ENCODE assay signal across 8 cellular contexts in the genomic region with DNA sequence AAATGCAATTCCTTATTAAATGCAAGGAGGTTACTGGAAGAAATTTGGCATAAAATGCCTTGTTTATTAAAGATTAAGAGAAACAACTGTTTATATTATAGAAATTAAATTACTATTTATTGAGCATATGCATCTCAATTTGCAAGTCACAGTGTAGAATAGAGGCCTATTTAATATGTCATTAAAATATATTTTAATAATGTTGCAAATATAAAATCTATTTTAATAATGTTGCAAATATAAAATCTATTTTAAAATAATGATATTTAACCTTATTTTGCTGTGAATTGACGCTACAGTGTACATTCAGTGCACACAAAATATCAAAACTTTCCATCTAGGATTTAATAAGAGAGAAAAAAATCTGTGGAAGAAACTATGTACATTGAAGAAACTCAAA.
"Had no signal": no experiment of that assay in that cellular context is flagged by ENCODE, and none has a peak within 500 bp of the region (broad histone marks: within the 10 kb centered on the region; RNA-seq: fewer than 3 reads in every experiment).

No MANE protein-coding gene starts in this region.

- H3K27ac Mint-ChIP-seq: IgD-negative memory B cell had no signal

- DNase-seq: IMR-90, KBM-7, KG1 had no signal

- FAIRE-seq: HepG2, HTR-8/SVneo, K562 had no signal

- H3K27me3 Mint-ChIP-seq: IgD-negative memory B cell had no signal

- H3K27ac ChIP-seq: HL-60 had no signal

- ATAC-seq: HepG2, K562 had no signal

- H3K4me3 ChIP-seq: K562 had no signal

- H3K4me3 Mint-ChIP-seq: IgD-negative memory B cell had no signal

- H3K36me3 Mint-ChIP-seq: IgD-negative memory B cell had no signal

- H3K4me1 Mint-ChIP-seq: IgD-negative memory B cell had no signal
